In the genomic region with DNA sequence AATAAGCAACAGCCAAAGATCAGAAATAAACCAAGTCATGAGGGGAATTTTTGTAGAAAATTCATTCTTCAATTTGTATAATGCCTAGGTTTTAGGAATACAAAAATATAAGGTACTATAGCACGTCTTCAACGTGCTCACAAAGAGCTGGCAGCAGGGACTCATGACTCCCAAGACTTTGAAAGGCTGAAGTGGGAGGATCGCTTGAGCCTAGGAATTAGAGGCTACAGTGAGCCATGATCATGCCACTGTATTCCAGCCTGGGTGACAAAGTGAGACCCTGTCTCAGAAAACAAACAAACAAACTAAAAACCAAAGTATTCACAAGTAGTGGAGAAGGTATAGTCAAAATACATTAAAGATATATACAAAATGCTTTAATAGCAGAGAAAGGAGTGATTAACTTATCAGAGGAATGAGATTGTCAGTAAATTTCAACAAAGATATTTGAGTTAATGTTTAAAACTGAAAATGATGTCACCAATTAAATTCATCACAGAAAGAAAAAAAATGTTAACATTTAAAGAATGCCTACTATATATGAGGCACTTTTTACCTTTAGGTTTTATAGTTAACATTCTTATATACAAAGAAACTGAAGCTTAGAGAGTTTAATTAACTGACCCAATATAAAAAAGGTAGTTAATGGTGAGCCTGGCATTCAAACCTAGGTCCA, we compare ENCODE assay signal across 10 cellular contexts. TPM values are rescaled to one million over a fixed set of nuclear protein-coding genes. Genes with fewer than 3 reads are reported as not detected.
DNase-seq lines count a peak whose midpoint lies in the region; ATAC-seq and TF ChIP-seq lines count a peak whose summit lies in the region.
"Had no signal": no experiment of that assay in that cellular context is flagged by ENCODE, and none has a peak within 500 bp of the region (broad histone marks: within the 10 kb centered on the region; RNA-seq: fewer than 3 reads in every experiment).

No MANE protein-coding gene starts in this region.

- peaks cover 60% of the 10 kb centered on the region for H4K20me1 ChIP-seq in GM23338 (replicated peaks; ENCODE audit: insufficient read depth)

- H3K79me2 ChIP-seq in GM23338 (replicated peaks; ENCODE audit: insufficient read depth): peaks cover 80% of the 10 kb centered on the region

- peak overlapping the region; percentile 48 for H3K4me2 ChIP-seq in GM23338

- TF ChIP-seq CTCF in GM23338 (conservative IDR thresholded peaks at IDR 0.05; ENCODE audit: low read depth in 2 of 2): no peak

- H3F3A ChIP-seq in GM23338 (replicated peaks; ENCODE audit: low read depth): no peaks in the 10 kb centered on the region

- POLR2A ChIA-PET in activated CD8-positive, alpha-beta T cell treated with anti-CD3 and anti-CD28 coated beads, Interleukin-2, amount 10 ng/mL, durations not matched to agents 7 days and 5 days (lab: Charles Lee): interaction anchor here (0.9 kb wide), 1 partner anchor 22 kb away, joined by 3 read pairs; no protein-coding TSS in a partner anchor

- ATAC-seq in GM23338 (no peak), HG02970 (IDR thresholded peaks at IDR 0.05; ENCODE audit: low FRiP score, unreplicated experiment) (no peak)
- no peak for ATAC-seq in activated CD8-positive, alpha-beta T cell treated with anti-CD3 and anti-CD28 coated beads, Interleukin-2, amount 10 ng/mL, durations not matched to agents 7 days and 5 days

- H3K4me1 ChIP-seq in GM23338 (ENCODE audit: insufficient read depth): peaks cover 29% of the 10 kb centered on the region

- in situ Hi-C loops in ACHN (cut with HindIII; ENCODE audit: low pct_ligation_motif_present, low pct_unique_long_range_greater_than_20kb, low sequenced_read_pairs): no loop called here

- no peaks in the 10 kb centered on the region for H3K9me2 ChIP-seq in GM23338 (ENCODE audit: insufficient read depth)

- H3K27ac Mint-ChIP-seq in GM23338: 0 out of 2 replicates have a peak overlapping the region, but pooled peaks have one; percentile 13
- peak overlapping the region; percentile 0 for H3K27ac Mint-ChIP-seq in activated CD8-positive, alpha-beta T cell treated with anti-CD3 and anti-CD28 coated beads, Interleukin-2, amount 10 ng/mL, durations not matched to agents 7 days and 5 days

- peaks cover 31% of the 10 kb centered on the region for H3K4me1 Mint-ChIP-seq in GM23338
- H3K4me1 Mint-ChIP-seq in activated CD8-positive, alpha-beta T cell treated with anti-CD3 and anti-CD28 coated beads, Interleukin-2, amount 10 ng/mL, durations not matched to agents 7 days and 5 days (ENCODE audit: low read depth): peaks cover 58% of the 10 kb centered on the region

- peaks cover 14% of the 10 kb centered on the region for H3K27me3 Mint-ChIP-seq in GM23338 (ENCODE audit: insufficient read depth, low read depth, poor library complexity)
- no peaks in the 10 kb centered on the region for H3K27me3 Mint-ChIP-seq in activated CD8-positive, alpha-beta T cell treated with anti-CD3 and anti-CD28 coated beads, Interleukin-2, amount 10 ng/mL, durations not matched to agents 7 days and 5 days (ENCODE audit: low read depth)

- CTCF ChIA-PET in activated CD8-positive, alpha-beta T cell treated with anti-CD3 and anti-CD28 coated beads, Interleukin-2, amount 10 ng/mL, durations not matched to agents 7 days and 5 days (lab: Charles Lee): no interaction called here

- H3K27ac ChIP-seq in GM23338 (ENCODE audit: low read depth): peak overlapping the region; percentile 20; the same call in 1 of the 2 replicates

- H3K27me3 ChIP-seq in GM23338 (ENCODE audit: insufficient read depth): no peaks in the 10 kb centered on the region

- peak overlapping the region; percentile 37; the same call in 2 of the 3 replicates for H3K4me3 Mint-ChIP-seq in GM23338
- H3K4me3 Mint-ChIP-seq in activated CD8-positive, alpha-beta T cell treated with anti-CD3 and anti-CD28 coated beads, Interleukin-2, amount 10 ng/mL, durations not matched to agents 7 days and 5 days: peak overlapping the region; percentile 44

- H3K36me3 ChIP-seq in GM23338 (ENCODE audit: insufficient read depth): no peaks in the 10 kb centered on the region

- no peak overlapping the region for H3K4me3 ChIP-seq in GM23338

- H2AFZ ChIP-seq in GM23338: no peak overlapping the region

- no peaks in the 10 kb centered on the region for H3K9me3 Mint-ChIP-seq in GM23338
- no peaks in the 10 kb centered on the region for H3K9me3 Mint-ChIP-seq in activated CD8-positive, alpha-beta T cell treated with anti-CD3 and anti-CD28 coated beads, Interleukin-2, amount 10 ng/mL, durations not matched to agents 7 days and 5 days (ENCODE audit: insufficient read depth)

- DNase-seq in ACHN (peak; percentile 59), GM23338 (ENCODE audit: low spot score) (no peak), kidney tubule cell (ENCODE audit: low spot score) (peak; percentile 56), GOT3 (lab: John Stamatoyannopoulos, UW) (no peak), NCI-H146 (lab: John Stamatoyannopoulos, UW) (no peak), COLO829 (ENCODE audit: low spot score) (no peak)
- no peak for DNase-seq in activated CD8-positive, alpha-beta T cell treated with anti-CD3 and anti-CD28 coated beads, Interleukin-2, amount 10 ng/mL, durations not matched to agents 7 days and 5 days
- DNase-seq: activated gamma-delta T cell, hypothalamus had no signal

- H3K36me3 Mint-ChIP-seq in GM23338 (ENCODE audit: low read depth): peaks cover 12% of the 10 kb centered on the region; the same call in 2 of the 3 replicates
- H3K36me3 Mint-ChIP-seq in activated CD8-positive, alpha-beta T cell treated with anti-CD3 and anti-CD28 coated beads, Interleukin-2, amount 10 ng/mL, durations not matched to agents 7 days and 5 days (ENCODE audit: low read depth): peaks cover 32% of the 10 kb centered on the region

TF ChIP-seq in GM23338, 12 proteins besides CTCF, POLR2A, EP300 and RAD21 (continues in another document):
- no peak for TF ChIP-seq EZH2phosphoT487 (IDR thresholded peaks at IDR 0.05; ENCODE audit: unreplicated experiment)
- TF ChIP-seq JUNB (IDR thresholded peaks at IDR 0.05; ENCODE audit: unreplicated experiment): no peak
- no peak for TF ChIP-seq ZNF331 (CRISPR knock-in tag; IDR thresholded peaks at IDR 0.05; ENCODE audit: low read depth)
- TF ChIP-seq, protein P1, sequence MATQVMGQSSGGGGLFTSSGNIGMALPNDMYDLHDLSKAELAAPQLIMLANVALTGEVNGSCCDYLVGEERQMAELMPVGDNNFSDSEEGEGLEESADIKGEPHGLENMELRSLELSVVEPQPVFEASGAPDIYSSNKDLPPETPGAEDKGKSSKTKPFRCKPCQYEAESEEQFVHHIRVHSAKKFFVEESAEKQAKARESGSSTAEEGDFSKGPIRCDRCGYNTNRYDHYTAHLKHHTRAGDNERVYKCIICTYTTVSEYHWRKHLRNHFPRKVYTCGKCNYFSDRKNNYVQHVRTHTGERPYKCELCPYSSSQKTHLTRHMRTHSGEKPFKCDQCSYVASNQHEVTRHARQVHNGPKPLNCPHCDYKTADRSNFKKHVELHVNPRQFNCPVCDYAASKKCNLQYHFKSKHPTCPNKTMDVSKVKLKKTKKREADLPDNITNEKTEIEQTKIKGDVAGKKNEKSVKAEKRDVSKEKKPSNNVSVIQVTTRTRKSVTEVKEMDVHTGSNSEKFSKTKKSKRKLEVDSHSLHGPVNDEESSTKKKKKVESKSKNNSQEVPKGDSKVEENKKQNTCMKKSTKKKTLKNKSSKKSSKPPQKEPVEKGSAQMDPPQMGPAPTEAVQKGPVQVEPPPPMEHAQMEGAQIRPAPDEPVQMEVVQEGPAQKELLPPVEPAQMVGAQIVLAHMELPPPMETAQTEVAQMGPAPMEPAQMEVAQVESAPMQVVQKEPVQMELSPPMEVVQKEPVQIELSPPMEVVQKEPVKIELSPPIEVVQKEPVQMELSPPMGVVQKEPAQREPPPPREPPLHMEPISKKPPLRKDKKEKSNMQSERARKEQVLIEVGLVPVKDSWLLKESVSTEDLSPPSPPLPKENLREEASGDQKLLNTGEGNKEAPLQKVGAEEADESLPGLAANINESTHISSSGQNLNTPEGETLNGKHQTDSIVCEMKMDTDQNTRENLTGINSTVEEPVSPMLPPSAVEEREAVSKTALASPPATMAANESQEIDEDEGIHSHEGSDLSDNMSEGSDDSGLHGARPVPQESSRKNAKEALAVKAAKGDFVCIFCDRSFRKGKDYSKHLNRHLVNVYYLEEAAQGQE (IDR thresholded peaks at IDR 0.05; ENCODE audit: unreplicated experiment): no peak
- TF ChIP-seq STAT1 (IDR thresholded peaks at IDR 0.05; ENCODE audit: unreplicated experiment): no peak
- TF ChIP-seq NANOG (IDR thresholded peaks at IDR 0.05; ENCODE audit: borderline replicate concordance): no peak
- no peak for TF ChIP-seq CREB1 (CRISPR knock-in tag; IDR thresholded peaks at IDR 0.05; ENCODE audit: low read depth)
- no peak for TF ChIP-seq ZNF114 (CRISPR knock-in tag; IDR thresholded peaks at IDR 0.05)
- TF ChIP-seq ETS1 (IDR thresholded peaks at IDR 0.05): no peak
- TF ChIP-seq EZH2 (IDR thresholded peaks at IDR 0.05; ENCODE audit: low read depth, unreplicated experiment): no peak

RNA-seq across cellular contexts. Expression of gene WDR33, which starts 3.2 kb away (rescaled TPM):
- 48.1 and 54.7 TPM in 2 replicates for total RNA-seq in GM23338 (2014; rRNA removed; shearing (Covaris generic))
- polyA plus RNA-seq in GM23338 (2016; fragmentation: Nextera tagmentation; extraction: Ambion mirVana): 32.1 and 37.2 TPM in 2 replicates
- total RNA-seq in activated CD8-positive, alpha-beta T cell treated with anti-CD3 and anti-CD28 coated beads, Interleukin-2, amount 10 ng/mL, durations not matched to agents 7 days and 5 days: 10 to 100 TPM; 64.3 to 68.3 TPM

RNA-seq across cellular contexts. Expression of gene POLR2D, which starts 50.1 kb away (rescaled TPM):
- 49.2 and 59.7 TPM in 2 replicates for total RNA-seq in GM23338 (2014; rRNA removed; shearing (Covaris generic))
- 23.3 and 25.4 TPM in 2 replicates for polyA plus RNA-seq in GM23338 (2016; fragmentation: Nextera tagmentation; extraction: Ambion mirVana)
- 10 to 100 TPM; 51.1 to 52.5 TPM for total RNA-seq in activated CD8-positive, alpha-beta T cell treated with anti-CD3 and anti-CD28 coated beads, Interleukin-2, amount 10 ng/mL, durations not matched to agents 7 days and 5 days

Comparison
In these comparisons a context has a peak if more than half of its experiments do, and no peak if none do; other contexts are left out.
1. DNase-seq: peak in ACHN (single experiment) and kidney tubule cell (single experiment); none in GM23338 (single experiment), activated CD8-positive, alpha-beta T cell treated with anti-CD3 and anti-CD28 coated beads, Interleukin-2, amount 10 ng/mL, durations not matched to agents 7 days and 5 days (single experiment), GOT3 (single experiment), NCI-H146 (single experiment) and COLO829 (single experiment).